In the genomic region with DNA sequence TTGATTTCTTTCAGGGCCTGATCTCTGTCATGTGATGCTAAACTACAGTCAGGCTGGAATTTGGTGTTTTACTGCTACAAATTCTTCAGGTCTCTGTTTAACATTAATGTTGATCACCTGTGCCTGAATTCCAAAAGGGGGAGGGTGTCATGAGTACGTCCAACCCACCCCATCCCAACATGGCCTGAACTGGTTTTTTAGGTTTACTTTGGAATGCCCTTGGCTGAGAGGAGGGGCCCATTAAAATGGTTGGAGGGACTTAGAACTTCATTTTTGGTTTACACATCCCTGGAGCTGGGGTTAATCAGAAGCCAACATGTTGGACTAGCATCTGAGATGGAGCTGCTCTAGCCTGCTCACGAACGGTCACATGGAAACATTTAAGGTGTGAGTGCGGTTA, we compare ENCODE assay signal across 20 cellular contexts.
DNase-seq lines count a peak whose midpoint lies in the region; ATAC-seq and TF ChIP-seq lines count a peak whose summit lies in the region.
"Had no signal": no experiment of that assay in that cellular context is flagged by ENCODE, and none has a peak within 500 bp of the region (broad histone marks: within the 10 kb centered on the region; RNA-seq: fewer than 3 reads in every experiment).

No MANE protein-coding gene starts in this region.

- H3K4me1 ChIP-seq in right atrium auricular region (no peaks in the 10 kb centered on the region), vagina (no peaks in the 10 kb centered on the region)

- intact Hi-C loops in Right ventricle myocardium inferior (cut with DNase I) (no loop called here), vagina (cut with DNase I) (no loop called here)

- H3K27ac Mint-ChIP-seq in type B pancreatic cell = peak overlapping the region; percentile 3
- H3K27ac Mint-ChIP-seq: B cell; CD4-positive, CD25-positive, alpha-beta regulatory T cell; CD8-positive, alpha-beta T cell had no signal

- H3K9me3 ChIP-seq in right atrium auricular region (no peaks in the 10 kb centered on the region), vagina (no peaks in the 10 kb centered on the region)
- H3K9me3 ChIP-seq: BLaER1 had no signal

- H3K4me3 ChIP-seq in right atrium auricular region (no peak overlapping the region), vagina (no peak overlapping the region)
- H3K4me3 ChIP-seq: BLaER1, GM12878, GM23248 had no signal

- no peaks in the 10 kb centered on the region for H3K27me3 Mint-ChIP-seq in type B pancreatic cell

- no peak for TF ChIP-seq POLR2A in vagina (IDR thresholded peaks at IDR 0.05)

- no peaks in the 10 kb centered on the region for H3K36me3 Mint-ChIP-seq in type B pancreatic cell
- H3K36me3 Mint-ChIP-seq: CD4-positive, CD25-positive, alpha-beta regulatory T cell; CD8-positive, alpha-beta T cell had no signal

- H3K4me1 Mint-ChIP-seq in type B pancreatic cell (ENCODE audit: unreplicated experiment) = peaks cover 8% of the 10 kb centered on the region
- H3K4me1 Mint-ChIP-seq: B cell; CD4-positive, CD25-positive, alpha-beta regulatory T cell had no signal

- DNase-seq in Right ventricle myocardium inferior (ENCODE audit: missing footprints) (peak; percentile 13), right atrium auricular region (ENCODE audit: low spot score) (no peak), left kidney (ENCODE audit: low read depth, low spot score) (peak; percentile 50), type B pancreatic cell (ENCODE audit: extremely low spot score, unreplicated experiment) (no peak), vagina (ENCODE audit: extremely low spot score in 2 of 2) (no peak), NCI-H226 (no peak)
- DNase-seq: CD4-positive, CD25-positive, alpha-beta regulatory T cell; CD8-positive, alpha-beta T cell; DMS 273 treated with DMSO at 0.1 percent for 48 hours; DMS79; EL; GDM1; GM23248; H9 had no signal

- H3K27ac ChIP-seq in right atrium auricular region = no peak overlapping the region
- no peak overlapping the region for H3K27ac ChIP-seq in vagina
- H3K27ac ChIP-seq: 22Rv1, BLaER1, C4-2B, GM23248 had no signal

- no peaks in the 10 kb centered on the region for H3K36me3 ChIP-seq in right atrium auricular region
- H3K36me3 ChIP-seq in vagina = no peaks in the 10 kb centered on the region
- H3K36me3 ChIP-seq: BLaER1 had no signal

- TF ChIP-seq CTCF in right atrium auricular region (IDR thresholded peaks at IDR 0.05) = no peak
- no peak for TF ChIP-seq CTCF in type B pancreatic cell (conservative IDR thresholded peaks at IDR 0.05)
- no peak for TF ChIP-seq CTCF in vagina (IDR thresholded peaks at IDR 0.05)

- H3K9me3 Mint-ChIP-seq in type B pancreatic cell = no peaks in the 10 kb centered on the region
- H3K9me3 Mint-ChIP-seq: CD8-positive, alpha-beta T cell; H9 had no signal

- no peak for ATAC-seq in Right ventricle myocardium inferior
- ATAC-seq: CD8-positive, alpha-beta T cell; GM12878; HCT116 had no signal

- no peak overlapping the region for H3K4me3 Mint-ChIP-seq in type B pancreatic cell
- H3K4me3 Mint-ChIP-seq: B cell; CD4-positive, CD25-positive, alpha-beta regulatory T cell; CD8-positive, alpha-beta T cell; H9 had no signal

- H3K27me3 ChIP-seq in right atrium auricular region (no peaks in the 10 kb centered on the region), vagina (no peaks in the 10 kb centered on the region)

Comparison
In these comparisons a context has a peak if more than half of its experiments do, and no peak if none do; other contexts are left out.
1. DNase-seq: peak in Right ventricle myocardium inferior (single experiment) and left kidney (single experiment); none in right atrium auricular region (single experiment), type B pancreatic cell (single experiment), vagina (0 of 2) and NCI-H226 (single experiment).